Comparison of ENCODE assay signal across 8 cellular contexts in genomic region chr5:74684900-74685851, GRCh38. TPM values are rescaled to one million over a fixed set of nuclear protein-coding genes. Genes with fewer than 3 reads are reported as not detected.
A peak's percentile ranks its signal among the peaks of the same experiment; 100 is the strongest.
DNase-seq lines count a peak whose midpoint lies in the region; ATAC-seq, FAIRE-seq and TF ChIP-seq lines count a peak whose summit lies in the region.

Gene HEXB (plus strand): TSS chr5:74685233. CDS start chr5:74685261, 28 bp downstream.

- in situ Hi-C loops in astrocyte of the cerebellum (cut with HindIII; ENCODE audit: low sequenced_read_pairs), result no loop called here

- H4K20me1 ChIP-seq in hepatocyte (ENCODE audit: insufficient read depth, poor library complexity, severe bottlenecking), result no peaks in the 10 kb centered on the region

- DNase-seq in GM12892 (ENCODE audit: insufficient read length) (peak; percentile 62), NCI-H1092 (lab: John Stamatoyannopoulos, UW) (peak; percentile 51), T1000 (lab: John Stamatoyannopoulos, UW) (peak; percentile 82), astrocyte of the cerebellum (ENCODE audit: low read depth) (peak; percentile 57), hepatocyte (ENCODE audit: low spot score) (peak; percentile 95), retina (peak; percentile 89), aorta (peak; percentile 96 to 97)

- H3K4me1 ChIP-seq in hepatocyte (ENCODE audit: insufficient read depth) (peaks cover 9% of the 10 kb centered on the region), aorta (ENCODE audit: control insufficient read depth in 1 of 2, insufficient read depth in 2 of 2, low read length in 2 of 2) (peaks cover 0 to 4% of the 10 kb centered on the region in 2 donors)

- ATAC-seq in HG02571 (IDR thresholded peaks at IDR 0.05; ENCODE audit: unreplicated experiment) (peak; percentile 90), aorta (ENCODE audit: low FRiP score) (peak; percentile 97)

- peaks cover 20% of the 10 kb centered on the region for H3K79me2 ChIP-seq in hepatocyte

- peak; percentile 70 for FAIRE-seq in GM12892 (lab: Jason Lieb, UNC)

- H2AFZ ChIP-seq in hepatocyte, result peak within 1 kb of the TSS; percentile 83

- peak within 1 kb of the TSS; percentile 69 for H3K4me3 ChIP-seq in astrocyte of the cerebellum (ENCODE audit: low read depth, low read length)
- H3K4me3 ChIP-seq in hepatocyte, result peak within 1 kb of the TSS; percentile 86
- H3K4me3 ChIP-seq in aorta (ENCODE audit: low read length in 2 of 2), result peak within 1 kb of the TSS; percentile 53 to 78

- 7% methylated on average over 74 of the region's 78 CpGs for WGBS in hepatocyte (ENCODE audit: low lambda C conversion rate, missing lambda C conversion rate)
- 3 to 4% methylated on average over 67 to 78 of the region's 78 CpGs for WGBS in aorta, 2 donors

- H3K9me2 ChIP-seq in hepatocyte (replicated peaks; ENCODE audit: insufficient read depth), result no peaks in the 10 kb centered on the region

- intact Hi-C loops in aorta (cut with DNase I), result loop anchor here in 1 of 2 donors (2.0 kb wide), 1 partner anchor 82 kb away; the partner anchor contains the start of genes GFM2 and NSA2

- H3K4me2 ChIP-seq in hepatocyte, result peak within 1 kb of the TSS; percentile 87

- H3K9me3 ChIP-seq in hepatocyte (ENCODE audit: low read depth) (no peaks in the 10 kb centered on the region), aorta (ENCODE audit: control insufficient read depth, low read length) (no peaks in the 10 kb centered on the region)

- peak within 1 kb of the TSS; percentile 82 for H3K27ac ChIP-seq in hepatocyte
- H3K27ac ChIP-seq in aorta (ENCODE audit: low read depth in 1 of 2, low read length in 2 of 2), result peak within 1 kb of the TSS in 1 of 2 donors; percentile 50

- H3K27me3 ChIP-seq in hepatocyte (no peaks in the 10 kb centered on the region), aorta (ENCODE audit: control insufficient read depth in 1 of 2, insufficient read depth in 2 of 2, low read length in 1 of 2) (no peaks in the 10 kb centered on the region)

- TF ChIP-seq CTCF in astrocyte of the cerebellum (IDR thresholded peaks at IDR 0.05; ENCODE audit: low read depth, low read length, missing control alignments), result no peak
- TF ChIP-seq CTCF in hepatocyte (IDR thresholded peaks at IDR 0.05; ENCODE audit: poor library complexity), result no peak

- H3K36me3 ChIP-seq in hepatocyte (replicated peaks; ENCODE audit: insufficient read depth, low read depth) (no peaks in the 10 kb centered on the region), aorta (ENCODE audit: control insufficient read depth in 1 of 2, insufficient read depth in 2 of 2, low read length in 1 of 2) (peaks cover 1 to 3% of the 10 kb centered on the region in 2 donors)

- peak; percentile 75; the same call in 1 of the 2 replicates for TF ChIP-seq POLR2A in GM12892 (IDR thresholded peaks at IDR 0.05; ENCODE audit: low read depth, low read length)

RNA-seq across cellular contexts. Expression of gene HEXB, which starts in this region (rescaled TPM):
- polyA plus RNA-seq in GM12892 (2012; ENCODE audit: missing spikeins), result 50.9 TPM
- total RNA-seq in hepatocyte (216 and 224 TPM in 2 replicates), aorta (100 to 1,000 TPM; 122 to 172 TPM)
- polyA plus RNA-seq in hepatocyte (191 and 226 TPM in 2 replicates), aorta (100 to 1,000 TPM; 112 to 151 TPM)
